1 cellular context compared by ENCODE assay signal in the genomic region with DNA sequence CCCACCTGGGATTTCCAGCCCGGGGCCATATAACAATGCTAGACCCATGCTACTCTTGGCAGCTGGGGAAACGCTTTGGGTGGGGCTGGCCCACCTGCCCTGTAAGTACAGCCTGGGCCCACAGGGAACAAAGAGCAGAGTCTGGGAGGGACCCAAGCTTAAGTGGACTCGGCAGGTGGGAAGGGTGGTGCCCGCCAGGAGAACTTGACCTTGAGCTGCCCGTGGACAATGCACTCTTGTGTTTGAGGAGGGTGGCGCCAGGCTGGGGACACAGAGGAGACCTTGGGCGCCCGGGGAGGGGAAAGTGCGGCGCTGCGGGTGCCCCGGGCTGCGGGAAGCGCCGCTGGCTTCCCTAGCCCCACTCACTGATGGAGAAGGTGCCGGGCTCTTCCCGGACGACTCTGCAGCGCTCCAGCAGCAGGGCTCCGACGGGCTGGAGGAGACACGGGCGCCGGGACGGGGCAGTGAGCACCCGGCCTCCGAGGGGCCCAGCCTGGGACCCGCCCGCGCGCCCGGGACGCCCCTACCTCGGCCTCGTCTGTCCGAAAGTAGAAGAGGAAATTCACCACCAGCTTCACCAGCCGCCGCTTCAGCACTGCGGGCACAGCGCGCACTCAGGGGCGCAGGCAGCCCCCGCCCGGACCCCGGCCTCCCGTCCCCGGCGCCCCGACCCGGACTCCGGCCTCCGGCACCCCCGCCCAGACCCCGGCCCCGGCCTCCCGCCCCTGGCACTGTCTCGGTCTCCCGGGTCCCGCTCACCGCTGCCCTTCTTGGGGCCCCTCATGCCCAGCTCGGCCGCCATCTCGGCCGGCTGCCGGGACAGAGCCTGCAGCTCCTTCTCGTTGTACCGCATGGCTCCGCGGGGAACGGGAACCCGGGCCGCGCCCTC.
A peak's percentile ranks its signal among the peaks of the same experiment; 100 is the strongest.
TF ChIP-seq lines count a peak whose summit lies in the region.

No MANE protein-coding gene starts in this region.

TF ChIP-seq in HepG2, 621 proteins besides CTCF, POLR2A, EP300 and RAD21 (continued from another document and continues in another):
- TF ChIP-seq PATZ1 (CRISPR knock-in tag; IDR thresholded peaks at IDR 0.05) (peak; percentile 86), ZBTB43 (CRISPR knock-in tag; conservative IDR thresholded peaks at IDR 0.05) (no peak), LCORL (IDR thresholded peaks at IDR 0.05) (no peak), LCORL (CRISPR knock-in tag; IDR thresholded peaks at IDR 0.05) (peak; percentile 61), MYC (CRISPR knock-in tag; IDR thresholded peaks at IDR 0.05; ENCODE audit: borderline replicate concordance) (peak; percentile 29), IRF9 (CRISPR knock-in tag; IDR thresholded peaks at IDR 0.05; ENCODE audit: borderline replicate concordance) (no peak), FLYWCH1 (CRISPR knock-in tag; IDR thresholded peaks at IDR 0.05) (no peak), THRA (CRISPR knock-in tag; IDR thresholded peaks at IDR 0.05; ENCODE audit: borderline replicate concordance) (peak; percentile 70; the same call in 1 of the 2 replicates), SKIL (CRISPR knock-in tag; IDR thresholded peaks at IDR 0.05; ENCODE audit: borderline replicate concordance) (peak; percentile 89), TRIM24 (CRISPR knock-in tag; IDR thresholded peaks at IDR 0.05) (no peak), ZNF382 (CRISPR knock-in tag; IDR thresholded peaks at IDR 0.05; ENCODE audit: borderline replicate concordance) (no peak), ZNF3 (CRISPR knock-in tag; IDR thresholded peaks at IDR 0.05) (no peak), ZNF788 (CRISPR knock-in tag; IDR thresholded peaks at IDR 0.05; ENCODE audit: borderline replicate concordance) (0 out of 2 replicates have a peak, but pooled peaks have one; percentile 22), ZNF615 (CRISPR knock-in tag; IDR thresholded peaks at IDR 0.05; ENCODE audit: borderline replicate concordance) (no peak), SMARCC2 (IDR thresholded peaks at IDR 0.05) (no peak), SETDB1 (CRISPR knock-in tag; IDR thresholded peaks at IDR 0.05; ENCODE audit: borderline replicate concordance) (no peak), YEATS4 (CRISPR knock-in tag; IDR thresholded peaks at IDR 0.05; ENCODE audit: borderline replicate concordance) (no peak), ZEB1 (IDR thresholded peaks at IDR 0.05; ENCODE audit: insufficient replicate concordance, low read depth) (peak; percentile 85), ZFY (CRISPR knock-in tag; IDR thresholded peaks at IDR 0.05) (no peak; the same call in 1 of the 2 replicates), ZFAT (CRISPR knock-in tag; conservative IDR thresholded peaks at IDR 0.05) (no peak), DR1 (CRISPR knock-in tag; IDR thresholded peaks at IDR 0.05) (no peak), SIX4 (CRISPR knock-in tag; IDR thresholded peaks at IDR 0.05) (no peak), NFYB (CRISPR knock-in tag; IDR thresholded peaks at IDR 0.05) (no peak), ZNF362 (CRISPR knock-in tag; IDR thresholded peaks at IDR 0.05; ENCODE audit: borderline replicate concordance) (no peak), TFDP2 (CRISPR knock-in tag; IDR thresholded peaks at IDR 0.05) (peak; percentile 37; the same call in 1 of the 2 replicates), AGO1 (IDR thresholded peaks at IDR 0.05; ENCODE audit: low read depth, low read length, poor library complexity, severe bottlenecking) (no peak), RBFOX2 (IDR thresholded peaks at IDR 0.05; ENCODE audit: low read depth, low read length) (peak; percentile 61; the same call in 1 of the 2 replicates)
- TF ChIP-seq, protein P1, sequence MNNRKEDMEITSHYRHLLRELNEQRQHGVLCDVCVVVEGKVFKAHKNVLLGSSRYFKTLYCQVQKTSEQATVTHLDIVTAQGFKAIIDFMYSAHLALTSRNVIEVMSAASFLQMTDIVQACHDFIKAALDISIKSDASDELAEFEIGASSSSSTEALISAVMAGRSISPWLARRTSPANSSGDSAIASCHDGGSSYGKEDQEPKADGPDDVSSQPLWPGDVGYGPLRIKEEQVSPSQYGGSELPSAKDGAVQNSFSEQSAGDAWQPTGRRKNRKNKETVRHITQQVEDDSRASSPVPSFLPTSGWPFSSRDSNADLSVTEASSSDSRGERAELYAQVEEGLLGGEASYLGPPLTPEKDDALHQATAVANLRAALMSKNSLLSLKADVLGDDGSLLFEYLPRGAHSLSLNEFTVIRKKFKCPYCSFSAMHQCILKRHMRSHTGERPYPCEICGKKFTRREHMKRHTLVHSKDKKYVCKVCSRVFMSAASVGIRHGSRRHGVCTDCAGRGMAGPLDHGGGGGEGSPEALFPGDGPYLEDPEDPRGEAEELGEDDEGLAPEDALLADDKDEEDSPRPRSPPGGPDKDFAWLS (CRISPR knock-in tag; IDR thresholded peaks at IDR 0.05; ENCODE audit: borderline replicate concordance), result no peak
- TF ChIP-seq, protein P2, sequence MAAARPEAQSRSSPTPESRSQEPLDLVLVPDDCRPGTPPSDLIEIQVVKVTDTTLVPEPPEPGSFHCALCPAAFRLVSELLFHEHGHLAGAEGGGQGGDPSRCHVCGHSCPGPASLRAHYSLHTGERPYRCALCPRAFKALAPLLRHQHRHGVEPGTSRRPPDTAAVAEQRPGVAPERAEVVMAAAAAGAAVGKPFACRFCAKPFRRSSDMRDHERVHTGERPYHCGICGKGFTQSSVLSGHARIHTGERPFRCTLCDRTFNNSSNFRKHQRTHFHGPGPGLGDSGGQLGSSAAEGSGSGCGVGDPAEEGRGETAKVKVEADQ (CRISPR knock-in tag; IDR thresholded peaks at IDR 0.05; ENCODE audit: borderline replicate concordance), result no peak
- TF ChIP-seq, protein P3, sequence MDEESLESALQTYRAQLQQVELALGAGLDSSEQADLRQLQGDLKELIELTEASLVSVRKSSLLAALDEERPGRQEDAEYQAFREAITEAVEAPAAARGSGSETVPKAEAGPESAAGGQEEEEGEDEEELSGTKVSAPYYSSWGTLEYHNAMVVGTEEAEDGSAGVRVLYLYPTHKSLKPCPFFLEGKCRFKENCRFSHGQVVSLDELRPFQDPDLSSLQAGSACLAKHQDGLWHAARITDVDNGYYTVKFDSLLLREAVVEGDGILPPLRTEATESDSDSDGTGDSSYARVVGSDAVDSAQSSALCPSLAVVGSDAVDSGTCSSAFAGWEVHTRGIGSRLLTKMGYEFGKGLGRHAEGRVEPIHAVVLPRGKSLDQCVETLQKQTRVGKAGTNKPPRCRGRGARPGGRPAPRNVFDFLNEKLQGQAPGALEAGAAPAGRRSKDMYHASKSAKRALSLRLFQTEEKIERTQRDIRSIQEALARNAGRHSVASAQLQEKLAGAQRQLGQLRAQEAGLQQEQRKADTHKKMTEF (CRISPR knock-in tag; IDR thresholded peaks at IDR 0.05), result no peak
- TF ChIP-seq, protein P4, sequence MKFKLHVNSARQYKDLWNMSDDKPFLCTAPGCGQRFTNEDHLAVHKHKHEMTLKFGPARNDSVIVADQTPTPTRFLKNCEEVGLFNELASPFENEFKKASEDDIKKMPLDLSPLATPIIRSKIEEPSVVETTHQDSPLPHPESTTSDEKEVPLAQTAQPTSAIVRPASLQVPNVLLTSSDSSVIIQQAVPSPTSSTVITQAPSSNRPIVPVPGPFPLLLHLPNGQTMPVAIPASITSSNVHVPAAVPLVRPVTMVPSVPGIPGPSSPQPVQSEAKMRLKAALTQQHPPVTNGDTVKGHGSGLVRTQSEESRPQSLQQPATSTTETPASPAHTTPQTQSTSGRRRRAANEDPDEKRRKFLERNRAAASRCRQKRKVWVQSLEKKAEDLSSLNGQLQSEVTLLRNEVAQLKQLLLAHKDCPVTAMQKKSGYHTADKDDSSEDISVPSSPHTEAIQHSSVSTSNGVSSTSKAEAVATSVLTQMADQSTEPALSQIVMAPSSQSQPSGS (CRISPR knock-in tag; IDR thresholded peaks at IDR 0.05), result peak; percentile 40; the same call in 1 of the 2 replicates
- TF ChIP-seq, protein P5, sequence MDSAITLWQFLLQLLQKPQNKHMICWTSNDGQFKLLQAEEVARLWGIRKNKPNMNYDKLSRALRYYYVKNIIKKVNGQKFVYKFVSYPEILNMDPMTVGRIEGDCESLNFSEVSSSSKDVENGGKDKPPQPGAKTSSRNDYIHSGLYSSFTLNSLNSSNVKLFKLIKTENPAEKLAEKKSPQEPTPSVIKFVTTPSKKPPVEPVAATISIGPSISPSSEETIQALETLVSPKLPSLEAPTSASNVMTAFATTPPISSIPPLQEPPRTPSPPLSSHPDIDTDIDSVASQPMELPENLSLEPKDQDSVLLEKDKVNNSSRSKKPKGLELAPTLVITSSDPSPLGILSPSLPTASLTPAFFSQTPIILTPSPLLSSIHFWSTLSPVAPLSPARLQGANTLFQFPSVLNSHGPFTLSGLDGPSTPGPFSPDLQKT (CRISPR knock-in tag; IDR thresholded peaks at IDR 0.05; ENCODE audit: borderline replicate concordance), result no peak
- TF ChIP-seq, protein P6, sequence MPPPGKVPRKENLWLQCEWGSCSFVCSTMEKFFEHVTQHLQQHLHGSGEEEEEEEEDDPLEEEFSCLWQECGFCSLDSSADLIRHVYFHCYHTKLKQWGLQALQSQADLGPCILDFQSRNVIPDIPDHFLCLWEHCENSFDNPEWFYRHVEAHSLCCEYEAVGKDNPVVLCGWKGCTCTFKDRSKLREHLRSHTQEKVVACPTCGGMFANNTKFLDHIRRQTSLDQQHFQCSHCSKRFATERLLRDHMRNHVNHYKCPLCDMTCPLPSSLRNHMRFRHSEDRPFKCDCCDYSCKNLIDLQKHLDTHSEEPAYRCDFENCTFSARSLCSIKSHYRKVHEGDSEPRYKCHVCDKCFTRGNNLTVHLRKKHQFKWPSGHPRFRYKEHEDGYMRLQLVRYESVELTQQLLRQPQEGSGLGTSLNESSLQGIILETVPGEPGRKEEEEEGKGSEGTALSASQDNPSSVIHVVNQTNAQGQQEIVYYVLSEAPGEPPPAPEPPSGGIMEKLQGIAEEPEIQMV (CRISPR knock-in tag; IDR thresholded peaks at IDR 0.05; ENCODE audit: low read depth), result no peak
